ENCODE assay signal across 8 cellular contexts in the genomic region with DNA sequence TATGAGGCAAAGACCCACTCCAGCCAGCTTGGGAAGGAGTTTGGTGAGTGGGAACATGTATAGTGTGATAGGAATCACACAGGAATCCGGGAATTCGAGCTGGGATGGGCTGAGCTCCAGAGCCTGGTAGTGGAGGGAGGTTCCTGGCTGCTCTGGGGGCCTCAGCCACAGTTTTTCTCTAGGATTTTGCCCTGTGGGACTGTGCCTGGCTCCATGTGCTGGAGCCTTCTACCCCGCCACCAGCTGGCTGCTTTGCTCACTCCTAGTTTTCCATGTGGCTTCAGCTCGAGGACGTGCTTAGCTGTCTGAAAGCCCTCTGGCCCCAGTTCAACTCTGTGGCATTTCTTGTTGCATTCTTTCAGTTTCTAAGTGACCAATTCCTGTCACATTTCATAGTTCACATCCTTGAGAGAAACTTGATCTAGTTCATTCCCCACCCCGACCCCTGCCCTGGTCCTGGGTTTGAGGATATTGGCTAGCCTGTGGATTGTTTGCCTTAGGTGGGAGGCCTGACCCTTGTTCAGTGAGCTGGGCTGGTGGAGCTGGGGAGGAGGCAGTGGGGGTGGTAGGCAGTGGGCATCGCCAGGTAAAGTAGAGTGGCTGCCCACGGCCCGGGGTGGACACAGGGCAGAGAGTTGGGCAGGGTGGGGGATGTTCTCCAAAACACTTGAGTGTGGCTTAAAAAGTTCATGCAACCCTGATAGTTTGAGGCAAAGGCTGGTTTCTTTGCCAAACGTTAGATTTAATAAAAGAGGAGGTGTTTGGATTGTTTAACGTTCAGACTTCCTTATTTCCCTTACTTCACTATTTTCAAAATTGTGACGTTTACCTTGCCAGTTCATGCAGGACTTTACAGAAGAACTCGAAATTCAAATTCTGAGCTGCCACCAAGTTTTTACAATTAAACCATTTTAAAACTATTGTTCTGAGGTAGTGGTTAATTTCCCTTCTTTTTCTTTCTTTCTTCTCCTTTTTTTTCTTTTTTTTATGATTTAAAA. TPM values are rescaled to one million over a fixed set of nuclear protein-coding genes. Genes with fewer than 3 reads are reported as not detected.
DNase-seq lines count a peak whose midpoint lies in the region; ATAC-seq, FAIRE-seq and TF ChIP-seq lines count a peak whose summit lies in the region.

No MANE protein-coding gene starts in this region.

- POLR2A ChIA-PET in A549 (lab: Yijun Ruan, JAX) (interaction anchor here (0.7 kb wide), 1 partner anchor 389 kb away, joined by 4 read pairs; no protein-coding TSS in a partner anchor), T-cell (lab: Charles Lee) (interaction anchor here in 1 of 2 donors (0.6 kb wide), 1 partner anchor 418 kb away, joined by 3 read pairs; no protein-coding TSS in a partner anchor)

- H3K27ac Mint-ChIP-seq in T-cell = peak overlapping the region; percentile 57 to 64

- H3K4me1 ChIP-seq in A549 = peaks cover 19% of the 10 kb centered on the region

- H3K27ac ChIP-seq in A549 = peak overlapping the region in 1 of 2 experiments; percentile 37; a peak in 2 of 6 replicates

- TF ChIP-seq RAD21 in A549 (conservative IDR thresholded peaks at IDR 0.05 in 1 of 2, IDR thresholded peaks at IDR 0.05 in 1 of 2) = no peak

- no peaks in the 10 kb centered on the region for H3K27me3 Mint-ChIP-seq in T-cell

- FAIRE-seq in A549 (lab: Jason Lieb, UNC) (no peak), GM12892 (lab: Jason Lieb, UNC) (peak; percentile 84)

- no peaks in the 10 kb centered on the region for H3K9me3 Mint-ChIP-seq in T-cell

- no peaks in the 10 kb centered on the region for H3K9me3 ChIP-seq in A549

- WGBS in A549 (ENCODE audit: missing lambda C conversion rate) = 58% methylated on average over 13 of the region's 13 CpGs

- H3K36me3 Mint-ChIP-seq in T-cell = peaks cover 58% of the 10 kb centered on the region

- H3K4me2 ChIP-seq in A549 = peak overlapping the region; percentile 38

- H3K4me1 Mint-ChIP-seq in T-cell = peaks cover 64 to 77% (median 74%) of the 10 kb centered on the region in 3 donors

- ATAC-seq in A549 = peak in 1 of 2 experiments; percentile 48; a peak in 3 of 6 replicates
- ATAC-seq in T-cell (replicated peaks in 1 of 4) = no peak
- no peak for ATAC-seq in GM18511 (IDR thresholded peaks at IDR 0.05; ENCODE audit: unreplicated experiment)
- ATAC-seq in HG02763 (IDR thresholded peaks at IDR 0.05; ENCODE audit: unreplicated experiment) = no peak

- H3K4me3 ChIP-seq in A549 (no peak overlapping the region), fibroblast of pulmonary artery (replicated peaks; ENCODE audit: low read depth, low read length) (peak overlapping the region; percentile 26)

- H3K4me3 Mint-ChIP-seq in T-cell = no peak overlapping the region

- DNase-seq in A549 (ENCODE audit: low read depth in 1 of 2, low spot score in 1 of 2) = no peak
- DNase-seq in GM12892 (ENCODE audit: insufficient read length) = no peak
- DNase-seq in T-cell = no peak
- peak; percentile 82 for DNase-seq in fibroblast of pulmonary artery (ENCODE audit: low read depth)
- peak; percentile 61 for DNase-seq in occipital lobe (lab: John Stamatoyannopoulos, UW)
- no peak for DNase-seq in NCI-H2227 (lab: John Stamatoyannopoulos, UW; ENCODE audit: unreplicated experiment)

- TF ChIP-seq POLR2A in A549 (IDR thresholded peaks at IDR 0.05; ENCODE audit: low read length) (no peak), GM12892 (IDR thresholded peaks at IDR 0.05; ENCODE audit: low read depth, low read length) (no peak)

- TF ChIP-seq CTCF in A549 (IDR thresholded peaks at IDR 0.05) = no peak
- TF ChIP-seq CTCF in fibroblast of pulmonary artery (IDR thresholded peaks at IDR 0.05; ENCODE audit: low read length, missing control alignments) = peak; percentile 34

- CTCF ChIA-PET in A549 (lab: Yijun Ruan, JAX) (interaction anchor here (0.8 to 2.2 kb wide), 4 partner anchors 13 to 278 kb away, joined by 3 to 10 read pairs (median 4); no protein-coding TSS in a partner anchor), T-cell (lab: Charles Lee) (interaction anchor here in 1 of 2 donors (0.6 to 1.3 kb wide), 2 partner anchors 13 to 1407 kb away, joined by 5 to 9 read pairs; no protein-coding TSS in a partner anchor)

- no peak for TF ChIP-seq EP300 in A549 (IDR thresholded peaks at IDR 0.05)

TF ChIP-seq in A549, 52 proteins besides CTCF, POLR2A, EP300 and RAD21:
- TF ChIP-seq, protein P1, sequence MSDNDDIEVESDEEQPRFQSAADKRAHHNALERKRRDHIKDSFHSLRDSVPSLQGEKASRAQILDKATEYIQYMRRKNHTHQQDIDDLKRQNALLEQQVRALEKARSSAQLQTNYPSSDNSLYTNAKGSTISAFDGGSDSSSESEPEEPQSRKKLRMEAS (IDR thresholded peaks at IDR 0.05) = peak; percentile 43; the same call in 1 of the 2 replicates
- TF ChIP-seq MAZ (IDR thresholded peaks at IDR 0.05; ENCODE audit: borderline replicate concordance, low read depth, low read length) (no peak), RARB (CRISPR knock-in tag; IDR thresholded peaks at IDR 0.05) (no peak)

RNA-seq across cellular contexts. Expression of gene SEC14L1, which starts 5.2 kb away (rescaled TPM):
- polyA plus RNA-seq in A549 (2011; rRNA removed) = 27.5 and 29.1 TPM in 2 replicates
- polyA plus RNA-seq in A549 (2012; cell fraction: cytosol; rRNA removed) = 13.9 and 26.0 TPM in 2 replicates
- 24.6 and 30.1 TPM in 2 replicates for polyA plus RNA-seq in A549 (2012; cell fraction: nucleus; rRNA removed)
- 32.2 to 40.4 TPM (median 40.4 TPM) in 3 replicates for polyA plus RNA-seq in A549 (2017; fragmentation: RNase III; extraction: RNeasy Plus Mini Kit Qiagen cat#74134 plus additional on column Dnase treatment)
- polyA minus RNA-seq in A549 (2011; rRNA and poly(A)+ RNA removed) = 11.3 and 21.8 TPM in 2 replicates
- 29.6 TPM for polyA plus RNA-seq in GM12892 (2012; ENCODE audit: missing spikeins)
- total RNA-seq in T-cell = 10 to 100 TPM; 36.9 to 71.6 (median 46.2) TPM
- total RNA-seq in occipital lobe = 66.9 TPM

Comparison
In these comparisons a context has a peak if more than half of its experiments do, and no peak if none do; other contexts are left out.
1. DNase-seq: peak in fibroblast of pulmonary artery (single experiment) and occipital lobe (single experiment); none in A549 (0 of 2), GM12892 (single experiment), T-cell (0 of 34) and NCI-H2227 (single experiment).